In the genomic region with DNA sequence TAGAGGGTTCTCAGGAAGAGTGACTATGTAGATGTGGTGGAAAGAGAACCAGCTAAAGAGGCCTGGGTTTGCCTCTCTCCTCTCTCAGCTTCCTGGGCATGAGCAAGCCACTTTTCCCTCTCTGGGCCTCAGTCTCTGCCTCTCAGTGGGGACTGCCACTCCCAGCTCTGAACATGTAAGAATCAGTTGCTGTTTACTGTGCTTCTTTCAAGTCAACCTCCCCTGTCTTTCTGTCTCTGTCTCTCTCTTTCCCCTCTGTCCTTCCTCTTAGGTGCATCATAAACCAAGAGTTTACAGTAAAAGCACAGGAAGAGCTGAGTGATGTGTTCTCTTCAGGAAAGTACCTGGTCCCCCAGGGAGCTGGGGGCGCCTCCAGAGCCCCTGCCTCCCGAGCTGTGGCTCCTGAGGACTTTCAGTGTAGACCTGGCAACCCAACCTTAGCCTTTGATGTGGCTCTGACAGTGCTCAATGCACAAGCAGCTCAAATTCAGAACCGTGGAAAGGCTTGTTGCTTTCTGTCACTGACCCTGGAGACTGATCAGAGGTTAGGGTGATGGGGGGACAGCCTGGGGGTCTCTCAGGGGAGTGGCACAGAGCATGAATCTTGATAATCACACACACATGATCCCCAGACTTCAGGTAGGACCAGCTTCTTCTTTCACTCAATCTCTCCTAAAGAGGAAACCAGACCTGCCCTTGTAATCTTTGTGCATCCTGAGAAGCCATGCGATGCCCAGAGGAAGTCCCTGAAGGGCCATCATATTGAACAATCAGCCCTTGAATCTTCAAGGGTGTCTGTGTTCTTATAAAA, we compare ENCODE assay signal across 10 cellular contexts. TPM values are rescaled to one million over a fixed set of nuclear protein-coding genes. Genes with fewer than 3 reads are reported as not detected.
DNase-seq lines count a peak whose midpoint lies in the region; ATAC-seq and TF ChIP-seq lines count a peak whose summit lies in the region.
"Had no signal": no experiment of that assay in that cellular context is flagged by ENCODE, and none has a peak within 500 bp of the region (broad histone marks: within the 10 kb centered on the region; RNA-seq: fewer than 3 reads in every experiment).

No MANE protein-coding gene starts in this region.

- H3K36me3 ChIP-seq in right lobe of liver (no peaks in the 10 kb centered on the region), WERI-Rb-1 (no peaks in the 10 kb centered on the region)

- TF ChIP-seq CTCF in right lobe of liver (IDR thresholded peaks at IDR 0.05) (no peak), WERI-Rb-1 (IDR thresholded peaks at IDR 0.05; ENCODE audit: low read depth, low read length) (no peak)

- H3K4me3 ChIP-seq in right lobe of liver (no peak overlapping the region), WERI-Rb-1 (ENCODE audit: low read depth, low read length) (no peak overlapping the region)

- peak overlapping the region; percentile 70 for H3K27ac Mint-ChIP-seq in activated T-cell treated with anti-CD3 and anti-CD28 coated beads, Interleukin-2, amount 50 U/mL, for 72 hours

- H3K4me1 ChIP-seq in right lobe of liver = no peaks in the 10 kb centered on the region

- TF ChIP-seq POLR2A in right lobe of liver (IDR thresholded peaks at IDR 0.05) = no peak

- ATAC-seq in GM19463 (IDR thresholded peaks at IDR 0.05; ENCODE audit: unreplicated experiment) (peak; percentile 58), HG03432 (IDR thresholded peaks at IDR 0.05; ENCODE audit: unreplicated experiment) (peak; percentile 79), right lobe of liver (no peak)
- ATAC-seq in activated T-cell treated with anti-CD3 and anti-CD28 coated beads, Interleukin-2, amount 50 U/mL, for 72 hours (replicated peaks in 1 of 2) = peak; percentile 80 to 83
- ATAC-seq: sciatic nerve had no signal

- DNase-seq in activated T-cell treated with anti-CD3 and anti-CD28 coated beads, Interleukin-2, amount 50 U/mL, for 72 hours = peak; percentile 79 to 86
- peak; percentile 41 for DNase-seq in stimulated activated CD8-positive, alpha-beta memory T cell treated with anti-CD3 and anti-CD28 coated beads, Interleukin-12 subunit alpha, Interleukin-12 subunit beta, amount 100 ng/mL, for 24 hours (ENCODE audit: extremely low read depth)
- DNase-seq in right lobe of liver (no peak), occipital lobe (lab: John Stamatoyannopoulos, UW) (no peak), NCI-H748 (lab: John Stamatoyannopoulos, UW; ENCODE audit: unreplicated experiment) (no peak), WERI-Rb-1 (no peak)
- DNase-seq: NCI-H82 had no signal

- WGBS in right lobe of liver (ENCODE audit: insufficient coverage, low coverage, low lambda C conversion rate, missing lambda C conversion rate) = 35% methylated on average over 3 of the region's 4 CpGs

- H3K9me3 ChIP-seq in right lobe of liver (no peaks in the 10 kb centered on the region), WERI-Rb-1 (ENCODE audit: severe bottlenecking) (no peaks in the 10 kb centered on the region)

- intact Hi-C loops in right lobe of liver (cut with DNase I) = no loop called here

- H3K36me3 Mint-ChIP-seq in activated T-cell treated with anti-CD3 and anti-CD28 coated beads, Interleukin-2, amount 50 U/mL, for 72 hours (ENCODE audit: insufficient read depth in 2 of 2) = peaks cover 0 to 2% of the 10 kb centered on the region in 2 donors

- peak overlapping the region; percentile 47 to 71 for H3K4me3 Mint-ChIP-seq in activated T-cell treated with anti-CD3 and anti-CD28 coated beads, Interleukin-2, amount 50 U/mL, for 72 hours

- no peaks in the 10 kb centered on the region for H3K27me3 Mint-ChIP-seq in activated T-cell treated with anti-CD3 and anti-CD28 coated beads, Interleukin-2, amount 50 U/mL, for 72 hours (ENCODE audit: low read depth)

- H3K27me3 ChIP-seq in right lobe of liver (no peaks in the 10 kb centered on the region), WERI-Rb-1 (ENCODE audit: insufficient read depth, low read depth, severe bottlenecking) (no peaks in the 10 kb centered on the region)

- H3K4me1 Mint-ChIP-seq in activated T-cell treated with anti-CD3 and anti-CD28 coated beads, Interleukin-2, amount 50 U/mL, for 72 hours (ENCODE audit: low read depth) = peaks cover 82% of the 10 kb centered on the region

- H3K9me3 Mint-ChIP-seq in activated T-cell treated with anti-CD3 and anti-CD28 coated beads, Interleukin-2, amount 50 U/mL, for 72 hours = no peaks in the 10 kb centered on the region

- H3K27ac ChIP-seq in right lobe of liver = no peak overlapping the region
- no peak overlapping the region for H3K27ac ChIP-seq in WERI-Rb-1

RNA-seq across cellular contexts. Expression of gene TNFSF8, which starts 59.4 kb away (rescaled TPM):
- 10 to 100 TPM; 84.2 to 99.5 TPM for total RNA-seq in activated T-cell treated with anti-CD3 and anti-CD28 coated beads, Interleukin-2, amount 50 U/mL, for 72 hours
- 1 to 10 TPM in 1 of 6 experiments, under 1 TPM in 5; 0.19 to 2.0 (median 0.38) TPM for total RNA-seq in right lobe of liver
- total RNA-seq in occipital lobe = 1.1 TPM

Comparison
In these comparisons a context has a peak if more than half of its experiments do, and no peak if none do; other contexts are left out.
1. ATAC-seq: peak in GM19463 (single experiment), HG03432 (single experiment) and activated T-cell treated with anti-CD3 and anti-CD28 coated beads, Interleukin-2, amount 50 U/mL, for 72 hours (2 of 2); none in right lobe of liver (0 of 4).
2. DNase-seq: peak in activated T-cell treated with anti-CD3 and anti-CD28 coated beads, Interleukin-2, amount 50 U/mL, for 72 hours (2 of 2) and stimulated activated CD8-positive, alpha-beta memory T cell treated with anti-CD3 and anti-CD28 coated beads, Interleukin-12 subunit alpha, Interleukin-12 subunit beta, amount 100 ng/mL, for 24 hours (single experiment); none in right lobe of liver (0 of 3), occipital lobe (single experiment), NCI-H748 (single experiment) and WERI-Rb-1 (single experiment).
3. RNA of gene TNFSF8, which starts 59.4 kb away (total RNA-seq): 84.2 to 99.5 TPM in activated T-cell treated with anti-CD3 and anti-CD28 coated beads, Interleukin-2, amount 50 U/mL, for 72 hours; 1.1 TPM in occipital lobe (single experiment) and 0.19 to 2.0 TPM in right lobe of liver; every median in the first group is over 10 times any median in the second.